8 cellular contexts compared by ENCODE assay signal in genomic region chr19:982567-983170, GRCh38. TPM values are rescaled to one million over a fixed set of nuclear protein-coding genes. Genes with fewer than 3 reads are reported as not detected.
DNase-seq lines count a peak whose midpoint lies in the region; ATAC-seq and TF ChIP-seq lines count a peak whose summit lies in the region.

No MANE protein-coding gene starts in this region.

- H3K4me3 ChIP-seq in tibial nerve = peak overlapping the region in 3 of 4 donors; percentile 19 to 48 (median 35)

- no peaks in the 10 kb centered on the region for H3K27me3 ChIP-seq in tibial nerve

- peaks cover 7% of the 10 kb centered on the region for H3K4me1 Mint-ChIP-seq in glutamatergic neuron (ENCODE audit: low read depth, unreplicated experiment)

- peak; percentile 43 for ATAC-seq in HG03565 (IDR thresholded peaks at IDR 0.05; ENCODE audit: unreplicated experiment)

- POLR2A ChIA-PET in RWPE1 (lab: Yijun Ruan, JAX; ENCODE audit: low non-redundant PET) = no interaction called here

- no peak for TF ChIP-seq EP300 in tibial nerve (IDR thresholded peaks at IDR 0.05)

- H3K36me3 ChIP-seq in tibial nerve = peaks cover 0 to 21% (median 0%) of the 10 kb centered on the region in 3 donors

- DNase-seq in NK-92 treated with Interleukin-12 subunit alpha and Interleukin-12 subunit beta, amount 100 ng/mL, for 24 hours (lab: John Stamatoyannopoulos, UW) = peak; percentile 59
- DNase-seq in NK-92 (lab: John Stamatoyannopoulos, UW; ENCODE audit: unreplicated experiment) = no peak
- peak; percentile 89 for DNase-seq in RWPE1 (ENCODE audit: low spot score)
- DNase-seq in activated naive CD4-positive, alpha-beta T cell treated with Interleukin-2 at 50 U/mL for 16 hours = peak; percentile 79
- peak; percentile 86 for DNase-seq in glutamatergic neuron
- DNase-seq in pons (ENCODE audit: low spot score) = peak; percentile 31
- peak in 1 of 2 donors; percentile 55 for DNase-seq in tibial nerve (ENCODE audit: low spot score in 2 of 2)

- H3K27me3 Mint-ChIP-seq in glutamatergic neuron (ENCODE audit: unreplicated experiment) = peaks cover 11% of the 10 kb centered on the region

- H3K9me3 ChIP-seq in tibial nerve = no peaks in the 10 kb centered on the region

- peaks cover 14% of the 10 kb centered on the region for H3K9me3 Mint-ChIP-seq in glutamatergic neuron (ENCODE audit: unreplicated experiment)

- H3K27ac Mint-ChIP-seq in glutamatergic neuron (ENCODE audit: unreplicated experiment) = no peak overlapping the region

- no peaks in the 10 kb centered on the region for H3K36me3 Mint-ChIP-seq in glutamatergic neuron (ENCODE audit: unreplicated experiment)

- peak; percentile 93 for TF ChIP-seq CTCF in RWPE1 (conservative IDR thresholded peaks at IDR 0.05; ENCODE audit: low read depth)
- TF ChIP-seq CTCF in glutamatergic neuron (IDR thresholded peaks at IDR 0.05; ENCODE audit: partially characterized antibody, unreplicated experiment) = peak; percentile 94
- TF ChIP-seq CTCF in tibial nerve (IDR thresholded peaks at IDR 0.05) = peak; percentile 97 to 100 (median 98)

- H3K4me3 Mint-ChIP-seq in glutamatergic neuron (ENCODE audit: unreplicated experiment) = no peak overlapping the region

- TF ChIP-seq POLR2A in tibial nerve (IDR thresholded peaks at IDR 0.05) = no peak

- H3K27ac ChIP-seq in RWPE1 = peak overlapping the region; percentile 81
- H3K27ac ChIP-seq in tibial nerve = peak overlapping the region; percentile 29 to 88 (median 71)

- WGBS in tibial nerve, 2 donors = 0 to 2% methylated on average over 34 to 36 of the region's 46 CpGs

- peaks cover 0 to 44% (median 22%) of the 10 kb centered on the region in 4 donors for H3K4me1 ChIP-seq in tibial nerve

- CTCF ChIA-PET in RWPE1 (lab: Yijun Ruan, JAX) = interaction anchor here (0.8 to 1.3 kb wide), 6 partner anchors 13 to 63 kb away, joined by 3 to 6 read pairs (median 4); no protein-coding TSS in a partner anchor

RNA-seq across cellular contexts. Expression of gene WDR18, which starts 1.5 kb away (rescaled TPM):
- total RNA-seq in glutamatergic neuron (ENCODE audit: unreplicated experiment) = 52.1 TPM
- total RNA-seq in tibial nerve = 10 to 100 TPM; 23.3 to 90.6 (median 52.8) TPM

RNA-seq across cellular contexts. Expression of gene GRIN3B, which starts 17.6 kb away (rescaled TPM):
- total RNA-seq in glutamatergic neuron (ENCODE audit: unreplicated experiment) (0.93 TPM), tibial nerve (1 to 10 TPM in 1 of 4 donors, not detected in 3; 2.4 TPM)

RNA-seq across cellular contexts. Expression of gene TMEM259, which starts 38.3 kb away (rescaled TPM):
- total RNA-seq in glutamatergic neuron (ENCODE audit: unreplicated experiment) (222 TPM), tibial nerve (100 to 1,000 TPM; 229 to 459 (median 325) TPM)

RNA-seq across cellular contexts. Expression of gene RNU6-2, which starts 38.7 kb away (rescaled TPM):
- total RNA-seq in glutamatergic neuron (ENCODE audit: unreplicated experiment) (not detected), tibial nerve (not detected)

RNA-seq across cellular contexts. Expression of gene CNN2, which starts 43.7 kb away (rescaled TPM):
- total RNA-seq in glutamatergic neuron (ENCODE audit: unreplicated experiment) (117 TPM), tibial nerve (100 to 1,000 TPM in 1 of 4 donors, 10 to 100 TPM in 3; 69.9 to 122 (median 79.4) TPM)
